Comparison of ENCODE assay signal across 13 cellular contexts in genomic region chr12:62703011-62703380, GRCh38.
DNase-seq lines count a peak whose midpoint lies in the region; ATAC-seq, FAIRE-seq and TF ChIP-seq lines count a peak whose summit lies in the region.
"Had no signal": no experiment of that assay in that cellular context is flagged by ENCODE, and none has a peak within 500 bp of the region (broad histone marks: within the 10 kb centered on the region; RNA-seq: fewer than 3 reads in every experiment).

No MANE protein-coding gene starts in this region.

- H2AFZ ChIP-seq in keratinocyte (ENCODE audit: control insufficient read depth, low read length): peak overlapping the region; percentile 75

- H3K27me3 ChIP-seq in keratinocyte (ENCODE audit: control insufficient read depth, extremely low read depth, insufficient read depth, low read length) (no peaks in the 10 kb centered on the region), thoracic aorta (replicated peaks; ENCODE audit: insufficient read depth) (no peaks in the 10 kb centered on the region)

- DNase-seq in HT1080 (ENCODE audit: low read depth): peak; percentile 96
- peak; percentile 62 for DNase-seq in amniotic epithelial cell (ENCODE audit: low read depth)
- DNase-seq in keratinocyte (ENCODE audit: low read depth, low spot score): no peak
- DNase-seq in thoracic aorta (ENCODE audit: low spot score): no peak
- no peak for DNase-seq in NOMO-1 (lab: John Stamatoyannopoulos, UW; ENCODE audit: unreplicated experiment in 2 of 2)
- DNase-seq in cerebellar nuclear complex (lab: John Stamatoyannopoulos, UW): no peak
- DNase-seq in AG20443 (ENCODE audit: low spot score): no peak
- DNase-seq in ureter (ENCODE audit: low spot score): no peak
- DNase-seq: activated T-cell treated with anti-CD3 and anti-CD28 coated beads, Interleukin-2, amount 50 U/mL, for 48 hours; effector CD4-positive, alpha-beta T cell; stimulated activated CD4-positive, alpha-beta T cell treated with anti-CD3 and anti-CD28 coated beads, Interleukin-12 subunit alpha, Interleukin-12 subunit beta, amount 100 ng/mL, for 4 hours; stimulated activated naive CD8-positive, alpha-beta T cell treated with anti-CD3 and anti-CD28 coated beads, Interleukin-15, Interleukin-2, amounts not matched to agents 100 U/mL and 50 U/mL, for 24 hours; T-helper 9 cell had no signal

- peak overlapping the region; percentile 86 for H3K27ac ChIP-seq in keratinocyte (ENCODE audit: control insufficient read depth, insufficient read depth, low read length)
- peak overlapping the region; percentile 1 to 61 for H3K27ac ChIP-seq in thoracic aorta

- H3K79me2 ChIP-seq in keratinocyte (ENCODE audit: control insufficient read depth, insufficient read depth, low read length): no peaks in the 10 kb centered on the region

- peak overlapping the region; percentile 86 for H3K4me2 ChIP-seq in keratinocyte (ENCODE audit: control insufficient read depth, extremely low read depth, insufficient read depth, low read depth, low read length)

- FAIRE-seq in keratinocyte (lab: Jason Lieb, UNC): no peak

- dilution Hi-C loops in keratinocyte (cut with MboI; ENCODE audit: extremely low pct_ligation_motif_present, low sequenced_read_pairs): no loop called here

- ATAC-seq in thoracic aorta (ENCODE audit: insufficient number of reproducible peaks, low FRiP score, low read depth): no peak
- ATAC-seq: stimulated activated naive CD8-positive, alpha-beta T cell treated with anti-CD3 and anti-CD28 coated beads, Interleukin-15, Interleukin-2, amounts not matched to agents 100 U/mL and 50 U/mL, for 24 hours had no signal

- no peaks in the 10 kb centered on the region for H4K20me1 ChIP-seq in keratinocyte (ENCODE audit: control insufficient read depth, extremely low read depth, insufficient read depth, low read length)

- H3K9ac ChIP-seq in keratinocyte (ENCODE audit: control insufficient read depth, extremely low read depth, insufficient read depth, low read length): peak overlapping the region; percentile 57

- H3K4me1 ChIP-seq in keratinocyte (ENCODE audit: control insufficient read depth, extremely low read depth, insufficient read depth, low read length) (peaks cover 36% of the 10 kb centered on the region), thoracic aorta (ENCODE audit: control insufficient read depth in 1 of 2, low read depth in 2 of 2) (peaks cover 16 to 22% of the 10 kb centered on the region in 2 donors)

- no peak for TF ChIP-seq CTCF in keratinocyte (optimal IDR thresholded peaks at IDR 0.05 in 1 of 3, IDR thresholded peaks at IDR 0.05 in 1 of 3, conservative IDR thresholded peaks at IDR 0.05 in 1 of 3; ENCODE audit: extremely low read depth in 1 of 3, insufficient read depth in 2 of 3, low read length in 3 of 3)
- TF ChIP-seq CTCF in thoracic aorta (IDR thresholded peaks at IDR 0.05): no peak

- no peaks in the 10 kb centered on the region for H3K36me3 ChIP-seq in keratinocyte (ENCODE audit: control insufficient read depth in 2 of 2, extremely low read depth in 1 of 2, insufficient read depth in 2 of 2, low read length in 2 of 2)
- H3K36me3 ChIP-seq in thoracic aorta: no peaks in the 10 kb centered on the region

- H3K9me1 ChIP-seq in keratinocyte (ENCODE audit: control insufficient read depth, extremely low read depth, insufficient read depth, low read length): no peaks in the 10 kb centered on the region

- H3K9me3 ChIP-seq in keratinocyte (ENCODE audit: control insufficient read depth, low read depth, low read length): no peaks in the 10 kb centered on the region
- no peaks in the 10 kb centered on the region for H3K9me3 ChIP-seq in thoracic aorta

- H3K4me3 ChIP-seq in keratinocyte (ENCODE audit: control insufficient read depth in 2 of 3, extremely low read depth in 1 of 3, insufficient read depth in 2 of 3, low read depth in 1 of 3, low read length in 3 of 3): peak overlapping the region in 2 of 3 experiments; percentile 19 to 39
- H3K4me3 ChIP-seq in thoracic aorta: no peak overlapping the region

Comparison
In these comparisons a context has a peak if more than half of its experiments do, and no peak if none do; other contexts are left out.
1. DNase-seq: peak in HT1080 (single experiment) and amniotic epithelial cell (single experiment); none in keratinocyte (single experiment), thoracic aorta (single experiment), NOMO-1 (0 of 2), cerebellar nuclear complex (0 of 2), AG20443 (single experiment) and ureter (single experiment).